ENCODE assay signal across 18 cellular contexts in genomic region chr13:43640476-43640875, GRCh38.
"Had no signal": no experiment of that assay in that cellular context is flagged by ENCODE, and none has a peak within 500 bp of the region (broad histone marks: within the 10 kb centered on the region; RNA-seq: fewer than 3 reads in every experiment).

No MANE protein-coding gene starts in this region.

- DNase-seq: colonic mucosa; cortex of kidney; dermis blood vessel endothelial cell; dorsolateral prefrontal cortex; effector CD4-positive, alpha-beta T cell; effector CD8-positive, alpha-beta T cell; effector memory CD4-positive, alpha-beta T cell; effector memory CD8-positive, alpha-beta T cell; endodermal cell; erythroblast; esophagus squamous epithelium; foreskin fibroblast; foreskin keratinocyte; foreskin melanocyte; gastrocnemius medialis; glutamatergic neuron; heart left ventricle; heart right ventricle had no signal
